ENCODE assay signal across 9 cellular contexts in genomic region chr12:109777544-109777943, GRCh38. TPM values are rescaled to one million over a fixed set of nuclear protein-coding genes. Genes with fewer than 3 reads are reported as not detected.
DNase-seq lines count a peak whose midpoint lies in the region; ATAC-seq and TF ChIP-seq lines count a peak whose summit lies in the region.
"Had no signal": no experiment of that assay in that cellular context is flagged by ENCODE, and none has a peak within 500 bp of the region (broad histone marks: within the 10 kb centered on the region; RNA-seq: fewer than 3 reads in every experiment).

No MANE protein-coding gene starts in this region.

- no peak for TF ChIP-seq CTCF in type B pancreatic cell (conservative IDR thresholded peaks at IDR 0.05)
- no peak for TF ChIP-seq CTCF in suprapubic skin (IDR thresholded peaks at IDR 0.05)

- no peaks in the 10 kb centered on the region for H3K36me3 ChIP-seq in suprapubic skin

- ATAC-seq in T-helper 17 cell (peak; percentile 78), esophagus mucosa (peak; percentile 29), GM21447 (IDR thresholded peaks at IDR 0.05; ENCODE audit: unreplicated experiment) (no peak)

- TF ChIP-seq POLR2A in suprapubic skin (IDR thresholded peaks at IDR 0.05), result no peak

- H3K36me3 Mint-ChIP-seq in T-helper 17 cell (ENCODE audit: low read depth), result no peaks in the 10 kb centered on the region
- H3K36me3 Mint-ChIP-seq in type B pancreatic cell, result no peaks in the 10 kb centered on the region

- H3K4me3 Mint-ChIP-seq in T-helper 17 cell (peak overlapping the region; percentile 81), type B pancreatic cell (no peak overlapping the region)

- no peak overlapping the region for H3K27ac ChIP-seq in suprapubic skin

- TF ChIP-seq EP300 in suprapubic skin (IDR thresholded peaks at IDR 0.05), result no peak

- H3K27me3 ChIP-seq in suprapubic skin, result no peaks in the 10 kb centered on the region

- peak; percentile 68 for DNase-seq in GM03348 (ENCODE audit: low spot score)
- DNase-seq in HuH-7 (ENCODE audit: low spot score), result peak; percentile 95
- DNase-seq in T-helper 17 cell, result no peak
- no peak for DNase-seq in type B pancreatic cell (ENCODE audit: extremely low spot score, unreplicated experiment)
- no peak for DNase-seq in globus pallidus (ENCODE audit: low spot score)
- DNase-seq in suprapubic skin (ENCODE audit: low spot score in 2 of 2), result no peak

- H3K9me3 ChIP-seq in T-helper 17 cell (ENCODE audit: control insufficient read depth, low read length, poor library complexity, severe bottlenecking) (no peaks in the 10 kb centered on the region), suprapubic skin (no peaks in the 10 kb centered on the region)

- H3K4me3 ChIP-seq in suprapubic skin, result no peak overlapping the region

- H3K27me3 Mint-ChIP-seq in T-helper 17 cell (peaks cover 5% of the 10 kb centered on the region), type B pancreatic cell (peaks cover 3% of the 10 kb centered on the region)

- H3K9me3 Mint-ChIP-seq in type B pancreatic cell, result no peaks in the 10 kb centered on the region

- H3K4me1 ChIP-seq in suprapubic skin, result peaks cover 9% of the 10 kb centered on the region

- 34% methylated on average over 5 of the region's 5 CpGs for WGBS in suprapubic skin

- H3K27ac Mint-ChIP-seq in T-helper 17 cell (peak overlapping the region; percentile 87), type B pancreatic cell (peak overlapping the region; percentile 5)

- H3K4me1 Mint-ChIP-seq in T-helper 17 cell, result peaks cover 5% of the 10 kb centered on the region
- H3K4me1 Mint-ChIP-seq in type B pancreatic cell (ENCODE audit: unreplicated experiment), result peaks cover 5% of the 10 kb centered on the region

RNA-seq across cellular contexts. Expression of gene TRPV4, which starts 55.7 kb away (rescaled TPM):
- total RNA-seq in T-helper 17 cell, result not detected
- 7.3 TPM for total RNA-seq in esophagus mucosa
- 2.1 and 3.1 TPM in 2 replicates for total RNA-seq in type B pancreatic cell (ENCODE audit: low replicate concordance)
- total RNA-seq in suprapubic skin, result 10 to 100 TPM in 1 of 4 donors, 1 to 10 TPM in 3; 4.0 to 11.9 (median 5.4) TPM
- total RNA-seq: T-helper 2 cell treated with Interferon-gamma antibody and Interleukin-4, amounts not matched to agents 100 ng/mL and 5 ng/mL, for 36 hours had no signal

Comparison
In these comparisons a context has a peak if more than half of its experiments do, and no peak if none do; other contexts are left out.
1. DNase-seq: peak in GM03348 (single experiment) and HuH-7 (single experiment); none in T-helper 17 cell (0 of 3), type B pancreatic cell (single experiment), globus pallidus (single experiment) and suprapubic skin (0 of 2).